In the genomic region with DNA sequence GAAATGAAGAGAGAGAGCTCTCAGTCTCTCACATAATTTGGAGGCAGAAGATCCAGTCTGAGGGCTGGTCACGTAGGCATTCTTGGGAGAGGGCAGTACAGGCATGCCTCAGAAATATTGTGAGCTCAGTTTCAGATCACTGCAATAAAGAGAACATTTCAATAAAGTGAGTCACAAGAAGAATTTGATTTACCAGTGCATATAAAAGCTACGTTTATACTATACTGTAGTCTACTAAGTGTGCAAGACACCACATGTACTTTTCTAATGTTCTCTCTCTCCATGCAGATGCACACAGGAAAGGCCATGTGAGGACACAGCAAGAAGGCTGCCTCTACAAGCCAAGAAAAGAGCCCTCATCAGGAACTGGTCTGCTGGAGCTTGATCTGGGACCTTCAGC, we compare ENCODE assay signal across 18 cellular contexts.
"Had no signal": no experiment of that assay in that cellular context is flagged by ENCODE, and none has a peak within 500 bp of the region (broad histone marks: within the 10 kb centered on the region; RNA-seq: fewer than 3 reads in every experiment).

No MANE protein-coding gene starts in this region.

- DNase-seq: activated B cell treated with CpG ODN at 0.5 μM for 24 hours; activated CD4-positive, alpha-beta T cell treated with anti-CD3 and anti-CD28 coated beads for 48 hours; activated CD8-positive, alpha-beta T cell treated with anti-CD3 and anti-CD28 coated beads for 36 hours; activated gamma-delta T cell treated with Interleukin-2 at 50 U/mL for 16 hours; activated naive CD8-positive, alpha-beta T cell treated with anti-CD3 and anti-CD28 coated beads for 36 hours; activated T-cell treated with anti-CD3 and anti-CD28 coated beads, Interleukin-2, amount 50 U/mL, for 48 hours; left lung; mucosa of descending colon; naive thymus-derived CD8-positive, alpha-beta T cell; stimulated activated CD4-positive, alpha-beta T cell treated with anti-CD3 and anti-CD28 coated beads, Interleukin-4, amount 100 ng/mL, for 4 hours; stimulated activated CD8-positive, alpha-beta memory T cell treated with anti-CD3 and anti-CD28 coated beads, Interleukin-4, amount 100 ng/mL, for 48 hours; stimulated activated naive CD4-positive, alpha-beta T cell treated with Interleukin-2 at 50 U/mL for 16 hours; transverse colon had no signal

- H3K36me3 ChIP-seq: cardiac muscle cell, left lung, transverse colon had no signal

- H3K36me3 Mint-ChIP-seq: activated naive CD8-positive, alpha-beta T cell treated with anti-CD3 and anti-CD28 coated beads for 36 hours; memory B cell; naive thymus-derived CD8-positive, alpha-beta T cell had no signal

- H3K4me3 Mint-ChIP-seq: activated B cell treated with CpG ODN at 0.5 μM for 24 hours; activated CD8-positive, alpha-beta T cell treated with anti-CD3 and anti-CD28 coated beads for 36 hours; activated naive CD8-positive, alpha-beta T cell treated with anti-CD3 and anti-CD28 coated beads for 36 hours; memory B cell; naive thymus-derived CD8-positive, alpha-beta T cell; T-helper 2 cell treated with Interferon-gamma antibody and Interleukin-4, amounts not matched to agents 5 μg/mL and 100 μg/mL, for 36 hours had no signal

- H3K9me3 ChIP-seq: left lung, mucosa of descending colon, transverse colon had no signal

- H3K4me1 ChIP-seq: transverse colon had no signal

- H3K27me3 ChIP-seq: cardiac muscle cell, left lung, transverse colon had no signal

- H3K4me3 ChIP-seq: cardiac muscle cell, coronary artery, left lung, mucosa of descending colon, skin epidermis, transverse colon had no signal

- H3K27me3 Mint-ChIP-seq: activated B cell treated with CpG ODN at 0.5 μM for 24 hours; activated CD8-positive, alpha-beta T cell treated with anti-CD3 and anti-CD28 coated beads for 36 hours; activated naive CD8-positive, alpha-beta T cell treated with anti-CD3 and anti-CD28 coated beads for 36 hours; memory B cell; naive thymus-derived CD8-positive, alpha-beta T cell had no signal

- H3K27ac ChIP-seq: cardiac muscle cell, coronary artery, left lung, skin epidermis, transverse colon had no signal

- H3K4me1 Mint-ChIP-seq: activated B cell treated with CpG ODN at 0.5 μM for 24 hours; activated naive CD8-positive, alpha-beta T cell treated with anti-CD3 and anti-CD28 coated beads for 36 hours; memory B cell; naive thymus-derived CD8-positive, alpha-beta T cell had no signal

- H3K27ac Mint-ChIP-seq: activated B cell treated with CpG ODN at 0.5 μM for 24 hours; activated CD8-positive, alpha-beta T cell treated with anti-CD3 and anti-CD28 coated beads for 36 hours; activated naive CD8-positive, alpha-beta T cell treated with anti-CD3 and anti-CD28 coated beads for 36 hours; memory B cell; naive thymus-derived CD8-positive, alpha-beta T cell; T-helper 2 cell treated with Interferon-gamma antibody and Interleukin-4, amounts not matched to agents 5 μg/mL and 100 μg/mL, for 36 hours had no signal
